13 cellular contexts compared by ENCODE assay signal in the genomic region with DNA sequence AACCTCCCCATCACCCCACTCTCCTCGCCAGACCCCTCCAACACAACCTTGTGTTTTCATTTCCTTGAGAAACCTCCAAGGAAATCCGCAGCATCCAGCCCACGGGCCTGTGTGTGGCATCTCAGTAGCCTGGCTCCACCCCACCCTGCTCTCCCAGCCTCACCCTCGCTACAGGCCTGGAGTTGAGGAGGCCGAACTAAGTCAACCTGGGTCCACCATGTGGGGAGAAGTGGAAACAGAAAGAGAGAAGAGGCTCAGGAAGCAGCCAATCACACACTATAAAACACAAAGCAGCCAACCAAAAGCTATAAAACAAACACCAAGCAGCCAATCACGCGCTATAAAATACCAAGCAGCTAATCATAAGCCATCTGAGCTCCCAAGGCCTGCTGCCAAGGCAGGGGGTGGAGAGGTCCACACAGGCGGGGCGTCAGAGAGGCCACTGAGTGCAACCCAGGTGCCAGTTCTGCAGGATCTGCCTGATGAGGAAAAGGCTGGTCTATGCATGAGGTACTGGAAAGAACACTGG.
DNase-seq lines count a peak whose midpoint lies in the region; ATAC-seq and TF ChIP-seq lines count a peak whose summit lies in the region.
"Had no signal": no experiment of that assay in that cellular context is flagged by ENCODE, and none has a peak within 500 bp of the region (broad histone marks: within the 10 kb centered on the region; RNA-seq: fewer than 3 reads in every experiment).

No MANE protein-coding gene starts in this region.

- in situ Hi-C loops in ACHN (cut with HindIII; ENCODE audit: low pct_ligation_motif_present, low pct_unique_long_range_greater_than_20kb, low sequenced_read_pairs), result no loop called here
- in situ Hi-C loops in brain microvascular endothelial cell (cut with HindIII; ENCODE audit: low pct_ligation_motif_present, low sequenced_read_pairs), result no loop called here
- in situ Hi-C loops in GM23248 (cut with MboI), result no loop called here

- H3K4me1 Mint-ChIP-seq in memory B cell, result peaks cover 56% of the 10 kb centered on the region

- no peaks in the 10 kb centered on the region for H3K27me3 Mint-ChIP-seq in memory B cell

- DNase-seq in ACHN (peak; percentile 84), Karpas-422 (peak; percentile 67), epithelial cell of proximal tubule (ENCODE audit: low read depth) (peak; percentile 87), memory B cell (ENCODE audit: low spot score in 2 of 2) (no peak), dermis blood vessel endothelial cell (no peak), brain microvascular endothelial cell (no peak), GM23248 (no peak)
- DNase-seq in activated CD4-positive, alpha-beta T cell treated with anti-CD3 and anti-CD28 coated beads for 48 hours, result no peak
- DNase-seq: NCI-H345; stimulated activated naive CD4-positive, alpha-beta T cell treated with Interleukin-2 at 50 U/mL for 16 hours had no signal

- H3K79me2 ChIP-seq in Karpas-422 (ENCODE audit: low read length), result peaks cover 99% of the 10 kb centered on the region
- peaks cover 99% of the 10 kb centered on the region for H3K79me2 ChIP-seq in GM23248 (ENCODE audit: insufficient read depth)

- H3K9ac ChIP-seq in Karpas-422 (ENCODE audit: low read length), result no peak overlapping the region
- no peak overlapping the region for H3K9ac ChIP-seq in GM23248

- H3K27ac ChIP-seq in Karpas-422 (ENCODE audit: low read length) (no peak overlapping the region), brain microvascular endothelial cell (no peak overlapping the region), GM23248 (no peak overlapping the region)
- H3K27ac ChIP-seq: ascending aorta, skin epidermis had no signal

- H3K4me2 ChIP-seq in Karpas-422 (ENCODE audit: low read depth, low read length, poor library complexity, severe bottlenecking), result no peak overlapping the region
- H3K4me2 ChIP-seq in GM23248 (ENCODE audit: unreplicated experiment), result no peak overlapping the region

- no peaks in the 10 kb centered on the region for H3K9me3 Mint-ChIP-seq in memory B cell

- H2AFZ ChIP-seq in Karpas-422 (ENCODE audit: low read length) (no peak overlapping the region), GM23248 (no peak overlapping the region)

- H3K9me2 ChIP-seq in Karpas-422 (replicated peaks; ENCODE audit: insufficient read depth, low read length), result no peaks in the 10 kb centered on the region
- H3K9me2 ChIP-seq in GM23248 (ENCODE audit: insufficient read depth), result no peaks in the 10 kb centered on the region

- H3K4me3 ChIP-seq in Karpas-422 (ENCODE audit: low read length) (no peak overlapping the region), epithelial cell of proximal tubule (ENCODE audit: low read depth, low read length) (no peak overlapping the region), brain microvascular endothelial cell (ENCODE audit: low read depth, low read length) (no peak overlapping the region), GM23248 (no peak overlapping the region)
- H3K4me3 ChIP-seq: ascending aorta, dorsolateral prefrontal cortex, skin epidermis had no signal

- H4K20me1 ChIP-seq in Karpas-422 (ENCODE audit: insufficient read depth, low read depth, low read length), result peaks cover 40% of the 10 kb centered on the region
- peaks cover 5% of the 10 kb centered on the region; the same call in 1 of the 2 replicates for H4K20me1 ChIP-seq in GM23248 (ENCODE audit: insufficient read depth)

- H3K36me3 ChIP-seq in Karpas-422 (ENCODE audit: insufficient read depth, low read length), result peaks cover 3% of the 10 kb centered on the region; the same call in 1 of the 2 replicates
- H3K36me3 ChIP-seq in brain microvascular endothelial cell (replicated peaks), result no peaks in the 10 kb centered on the region
- H3K36me3 ChIP-seq in GM23248 (ENCODE audit: low read depth), result no peaks in the 10 kb centered on the region
- H3K36me3 ChIP-seq: ascending aorta had no signal

- no peaks in the 10 kb centered on the region for H3K27me3 ChIP-seq in Karpas-422 (ENCODE audit: low read length)
- H3K27me3 ChIP-seq in brain microvascular endothelial cell (replicated peaks), result no peaks in the 10 kb centered on the region
- no peaks in the 10 kb centered on the region for H3K27me3 ChIP-seq in GM23248 (replicated peaks; ENCODE audit: insufficient read depth)
- H3K27me3 ChIP-seq: ascending aorta, dorsolateral prefrontal cortex had no signal

- TF ChIP-seq CTCF in epithelial cell of proximal tubule (conservative IDR thresholded peaks at IDR 0.05; ENCODE audit: low read depth, low read length) (peak; percentile 37), brain microvascular endothelial cell (IDR thresholded peaks at IDR 0.05; ENCODE audit: low read depth, low read length, missing control alignments) (no peak)

- ATAC-seq in memory B cell (ENCODE audit: low read depth), result no peak

- peaks cover 8% of the 10 kb centered on the region for H3K36me3 Mint-ChIP-seq in memory B cell

- H3F3A ChIP-seq in GM23248 (ENCODE audit: insufficient read depth), result peaks cover 21% of the 10 kb centered on the region

- WGBS in GM23248 (ENCODE audit: low coverage in 1 of 2, low lambda C conversion rate in 2 of 2, missing lambda C conversion rate in 2 of 2), 2 experiments, result 75 to 83% methylated on average over 9 of the region's 9 CpGs

- no peaks in the 10 kb centered on the region for H3K9me3 ChIP-seq in Karpas-422 (ENCODE audit: low read length)
- no peaks in the 10 kb centered on the region for H3K9me3 ChIP-seq in GM23248 (ENCODE audit: low read depth)
- H3K9me3 ChIP-seq: ascending aorta had no signal

- H3K4me1 ChIP-seq in Karpas-422 (ENCODE audit: low read length) (peaks cover 35% of the 10 kb centered on the region), GM23248 (ENCODE audit: insufficient read depth) (peaks cover 25% of the 10 kb centered on the region)

- H3K27ac Mint-ChIP-seq in memory B cell, result peak overlapping the region; percentile 46

- H3K4me3 Mint-ChIP-seq in memory B cell, result no peak overlapping the region

Comparison
In these comparisons a context has a peak if more than half of its experiments do, and no peak if none do; other contexts are left out.
1. DNase-seq: peak in ACHN (single experiment), Karpas-422 (single experiment) and epithelial cell of proximal tubule (single experiment); none in memory B cell (0 of 2), dermis blood vessel endothelial cell (single experiment), brain microvascular endothelial cell (single experiment), activated CD4-positive, alpha-beta T cell treated with anti-CD3 and anti-CD28 coated beads for 48 hours (single experiment) and GM23248 (single experiment).